Comparison of ENCODE assay signal across 32 cellular contexts in genomic region chr1:67281246-67281645, GRCh38. TPM values are rescaled to one million over a fixed set of nuclear protein-coding genes. Genes with fewer than 3 reads are reported as not detected.
"Had no signal": no experiment of that assay in that cellular context is flagged by ENCODE, and none has a peak within 500 bp of the region (broad histone marks: within the 10 kb centered on the region; RNA-seq: fewer than 3 reads in every experiment).

No MANE protein-coding gene starts in this region.

- H3K27ac ChIP-seq: ascending aorta, Peyer's patch, RWPE1, SJSA1 had no signal

- H3K4me3 Mint-ChIP-seq: activated B cell treated with CpG ODN at 0.5 μM for 24 hours; activated CD4-positive, alpha-beta T cell treated with anti-CD3 and anti-CD28 coated beads, Interleukin-2, amount 10 ng/mL, durations not matched to agents 24 days and 14 days; activated CD8-positive, alpha-beta memory T cell treated with anti-CD3 and anti-CD28 coated beads, Interleukin-2, amount 10 ng/mL, durations not matched to agents 7 days and 5 days; activated naive CD4-positive, alpha-beta T cell treated with anti-CD3 and anti-CD28 coated beads, Interleukin-2, amount 10 ng/mL, durations not matched to agents 7 days and 5 days; activated naive CD8-positive, alpha-beta T cell treated with anti-CD3 and anti-CD28 coated beads, Interleukin-2, amount 10 ng/mL, durations not matched to agents 7 days and 5 days; activated T-cell treated with anti-CD3 and anti-CD28 coated beads, Interleukin-2, amount 50 U/mL, for 4 hours; activated T-helper 17 cell treated with anti-CD3 and anti-CD28 coated beads, Interleukin-2, amount 50 U/mL, for 72 hours; brain; central memory CD8-positive, alpha-beta T cell; IgD-negative memory B cell; T-cell had no signal

- ATAC-seq: activated CD8-positive, alpha-beta memory T cell treated with anti-CD3 and anti-CD28 coated beads, Interleukin-2, amount 10 ng/mL, durations not matched to agents 7 days and 5 days; activated T-cell treated with anti-CD3 and anti-CD28 coated beads, Interleukin-2, amount 50 U/mL, for 4 hours; activated T-helper 17 cell treated with anti-CD3 and anti-CD28 coated beads, Interleukin-2, amount 50 U/mL, for 72 hours; SK-N-SH treated with all-trans-retinoic acid at 6 μM for 48 hours; T-cell had no signal

- H3K27ac Mint-ChIP-seq: activated B cell treated with CpG ODN at 0.5 μM for 24 hours; activated CD4-positive, alpha-beta T cell treated with anti-CD3 and anti-CD28 coated beads, Interleukin-2, amount 10 ng/mL, durations not matched to agents 24 days and 14 days; activated CD8-positive, alpha-beta memory T cell treated with anti-CD3 and anti-CD28 coated beads, Interleukin-2, amount 10 ng/mL, durations not matched to agents 7 days and 5 days; activated naive CD4-positive, alpha-beta T cell treated with anti-CD3 and anti-CD28 coated beads, Interleukin-2, amount 10 ng/mL, durations not matched to agents 7 days and 5 days; activated naive CD8-positive, alpha-beta T cell treated with anti-CD3 and anti-CD28 coated beads, Interleukin-2, amount 10 ng/mL, durations not matched to agents 7 days and 5 days; activated T-helper 17 cell treated with anti-CD3 and anti-CD28 coated beads, Interleukin-2, amount 50 U/mL, for 72 hours; brain; IgD-negative memory B cell; T-cell had no signal

- H3K4me3 ChIP-seq: ascending aorta, MG63, Peyer's patch, SJSA1 had no signal

- H3K4me1 ChIP-seq: ascending aorta, SJSA1 had no signal

- H3K36me3 Mint-ChIP-seq: activated naive CD4-positive, alpha-beta T cell treated with anti-CD3 and anti-CD28 coated beads, Interleukin-2, amount 10 ng/mL, durations not matched to agents 7 days and 5 days; brain; IgD-negative memory B cell; T-cell had no signal

- FAIRE-seq: TTC549 had no signal

- H3K9me3 ChIP-seq: ascending aorta, MG63, Peyer's patch, SJSA1 had no signal

- H3K27me3 ChIP-seq: ascending aorta, MG63, Peyer's patch had no signal

- H3K4me1 Mint-ChIP-seq: brain had no signal

- H3K9me3 Mint-ChIP-seq: activated B cell treated with CpG ODN at 0.5 μM for 24 hours; activated naive CD8-positive, alpha-beta T cell treated with anti-CD3 and anti-CD28 coated beads, Interleukin-2, amount 10 ng/mL, durations not matched to agents 7 days and 5 days; activated T-cell treated with anti-CD3 and anti-CD28 coated beads, Interleukin-2, amount 50 U/mL, for 4 hours; activated T-helper 17 cell treated with anti-CD3 and anti-CD28 coated beads, Interleukin-2, amount 50 U/mL, for 72 hours; central memory CD8-positive, alpha-beta T cell; IgD-negative memory B cell; T-cell had no signal

- DNase-seq: activated B cell treated with CpG ODN at 0.5 μM for 24 hours; activated CD4-positive, alpha-beta T cell treated with anti-CD3 and anti-CD28 coated beads for 1 hour; activated CD4-positive, alpha-beta T cell treated with anti-CD3 and anti-CD28 coated beads, Interleukin-2, amount 10 ng/mL, durations not matched to agents 24 days and 14 days; activated CD4-positive, alpha-beta T cell treated with anti-CD3 and anti-CD28 coated beads, Interleukin-2, amount 50 U/mL, for 48 hours; activated CD8-positive, alpha-beta memory T cell treated with anti-CD3 and anti-CD28 coated beads, Interleukin-2, amount 10 ng/mL, durations not matched to agents 7 days and 5 days; activated gamma-delta T cell treated with Interleukin-2 at 50 U/mL for 16 hours; activated naive CD4-positive, alpha-beta T cell treated with anti-CD3 and anti-CD28 coated beads, Interleukin-2, amount 10 ng/mL, durations not matched to agents 7 days and 5 days; activated naive CD8-positive, alpha-beta T cell treated with anti-CD3 and anti-CD28 coated beads, Interleukin-2, amount 10 ng/mL, durations not matched to agents 7 days and 5 days; activated T-cell treated with anti-CD3 and anti-CD28 coated beads, Interleukin-2, amount 50 U/mL, for 4 hours; KG1; MG63; MV-4-11; NCI-H1092 treated with DMSO at 0.1 percent for 48 hours; NCI-H1417 treated with DMSO at 0.1 percent for 48 hours; NCI-H1694; NCI-H2029 treated with DMSO at 0.1 percent for 48 hours; NCI-H510A treated with DMSO at 0.1 percent for 48 hours; NCI-H69; Peyer's patch; Right ventricle myocardium superior; T-cell; T-helper 2 cell; T1000 had no signal

- H3K27me3 Mint-ChIP-seq: activated CD4-positive, alpha-beta T cell treated with anti-CD3 and anti-CD28 coated beads, Interleukin-2, amount 10 ng/mL, durations not matched to agents 24 days and 14 days; activated naive CD8-positive, alpha-beta T cell treated with anti-CD3 and anti-CD28 coated beads, Interleukin-2, amount 10 ng/mL, durations not matched to agents 7 days and 5 days; activated T-helper 17 cell treated with anti-CD3 and anti-CD28 coated beads, Interleukin-2, amount 50 U/mL, for 72 hours; central memory CD8-positive, alpha-beta T cell; T-cell had no signal

- H3K36me3 ChIP-seq: ascending aorta, MG63, Peyer's patch, SJSA1 had no signal

RNA-seq across cellular contexts. Expression of gene IL12RB2, which starts 26.4 kb away (rescaled TPM):
- total RNA-seq: ascending aorta, SJSA1 had no signal
